Comparison of ENCODE assay signal across 8 cellular contexts in genomic region chr1:9687876-9688582, GRCh38. TPM values are rescaled to one million over a fixed set of nuclear protein-coding genes. Genes with fewer than 3 reads are reported as not detected.
DNase-seq lines count a peak whose midpoint lies in the region; ATAC-seq lines count a peak whose summit lies in the region.

No MANE protein-coding gene starts in this region.

- H3K4me1 ChIP-seq in iPS-18a (ENCODE audit: control insufficient read depth, low read depth, low read length), result peaks cover 21% of the 10 kb centered on the region

- H3K27me3 ChIP-seq in iPS-18a (ENCODE audit: control insufficient read depth, insufficient read depth, low read length), result peaks cover 36% of the 10 kb centered on the region

- no peak for ATAC-seq in activated naive CD8-positive, alpha-beta T cell treated with anti-CD3 and anti-CD28 coated beads, Interleukin-2, amount 10 ng/mL, durations not matched to agents 7 days and 5 days (ENCODE audit: low read depth)
- peak; percentile 6 for ATAC-seq in stimulated activated effector memory CD8-positive, alpha-beta T cell treated with anti-CD3 and anti-CD28 coated beads, Interleukin-12 subunit alpha, Interleukin-12 subunit beta, amount 100 ng/mL, for 72 hours
- ATAC-seq in HG03342 (IDR thresholded peaks at IDR 0.05; ENCODE audit: unreplicated experiment) (no peak), GM21786 (IDR thresholded peaks at IDR 0.05; ENCODE audit: unreplicated experiment) (no peak), GM19035 (IDR thresholded peaks at IDR 0.05; ENCODE audit: unreplicated experiment) (no peak)

- DNase-seq in EL, result peak; percentile 54
- DNase-seq in activated naive CD8-positive, alpha-beta T cell treated with anti-CD3 and anti-CD28 coated beads, Interleukin-2, amount 10 ng/mL, durations not matched to agents 7 days and 5 days, result peak; percentile 58
- no peak for DNase-seq in stimulated activated effector memory CD8-positive, alpha-beta T cell treated with anti-CD3 and anti-CD28 coated beads, Interleukin-12 subunit alpha, Interleukin-12 subunit beta, amount 100 ng/mL, for 72 hours (ENCODE audit: low spot score in 2 of 2)

- peak overlapping the region; percentile 83 for H3K4me3 ChIP-seq in iPS-18a (ENCODE audit: low read length)

- H3K36me3 Mint-ChIP-seq in IgD-negative memory B cell, result peaks cover 2% of the 10 kb centered on the region
- peaks cover 27% of the 10 kb centered on the region for H3K36me3 Mint-ChIP-seq in activated naive CD8-positive, alpha-beta T cell treated with anti-CD3 and anti-CD28 coated beads, Interleukin-2, amount 10 ng/mL, durations not matched to agents 7 days and 5 days
- peaks cover 69% of the 10 kb centered on the region for H3K36me3 Mint-ChIP-seq in stimulated activated effector memory CD8-positive, alpha-beta T cell treated with anti-CD3 and anti-CD28 coated beads, Interleukin-12 subunit alpha, Interleukin-12 subunit beta, amount 100 ng/mL, for 72 hours

- peak overlapping the region; percentile 40 to 88 (median 46) for H3K27ac Mint-ChIP-seq in IgD-negative memory B cell
- H3K27ac Mint-ChIP-seq in activated naive CD8-positive, alpha-beta T cell treated with anti-CD3 and anti-CD28 coated beads, Interleukin-2, amount 10 ng/mL, durations not matched to agents 7 days and 5 days, result peak overlapping the region; percentile 80
- peak overlapping the region; percentile 88 for H3K27ac Mint-ChIP-seq in stimulated activated effector memory CD8-positive, alpha-beta T cell treated with anti-CD3 and anti-CD28 coated beads, Interleukin-12 subunit alpha, Interleukin-12 subunit beta, amount 100 ng/mL, for 72 hours

- POLR2A ChIA-PET in activated naive CD8-positive, alpha-beta T cell treated with anti-CD3 and anti-CD28 coated beads, Interleukin-2, amount 10 ng/mL, durations not matched to agents 7 days and 5 days (lab: Charles Lee), result interaction anchor here (1.3 to 9.0 kb wide), 5 partner anchors 17 to 60 kb away, joined by 4 to 122 read pairs (median 83); partner anchors contain the start of gene PIK3CD

- H3K9me3 Mint-ChIP-seq in IgD-negative memory B cell, result no peaks in the 10 kb centered on the region
- no peaks in the 10 kb centered on the region for H3K9me3 Mint-ChIP-seq in activated naive CD8-positive, alpha-beta T cell treated with anti-CD3 and anti-CD28 coated beads, Interleukin-2, amount 10 ng/mL, durations not matched to agents 7 days and 5 days
- H3K9me3 Mint-ChIP-seq in stimulated activated effector memory CD8-positive, alpha-beta T cell treated with anti-CD3 and anti-CD28 coated beads, Interleukin-12 subunit alpha, Interleukin-12 subunit beta, amount 100 ng/mL, for 72 hours, result no peaks in the 10 kb centered on the region

- H3K27me3 Mint-ChIP-seq in IgD-negative memory B cell, result no peaks in the 10 kb centered on the region
- H3K27me3 Mint-ChIP-seq in activated naive CD8-positive, alpha-beta T cell treated with anti-CD3 and anti-CD28 coated beads, Interleukin-2, amount 10 ng/mL, durations not matched to agents 7 days and 5 days, result no peaks in the 10 kb centered on the region

- no peaks in the 10 kb centered on the region for H3K36me3 ChIP-seq in iPS-18a (ENCODE audit: control insufficient read depth, low read depth, low read length)

- no peak overlapping the region for H3K27ac ChIP-seq in iPS-18a (ENCODE audit: low read length)

- peaks cover 47 to 54% (median 51%) of the 10 kb centered on the region in 3 donors for H3K4me1 Mint-ChIP-seq in IgD-negative memory B cell
- peaks cover 62% of the 10 kb centered on the region for H3K4me1 Mint-ChIP-seq in activated naive CD8-positive, alpha-beta T cell treated with anti-CD3 and anti-CD28 coated beads, Interleukin-2, amount 10 ng/mL, durations not matched to agents 7 days and 5 days
- H3K4me1 Mint-ChIP-seq in stimulated activated effector memory CD8-positive, alpha-beta T cell treated with anti-CD3 and anti-CD28 coated beads, Interleukin-12 subunit alpha, Interleukin-12 subunit beta, amount 100 ng/mL, for 72 hours, result peaks cover 73% of the 10 kb centered on the region

- peak overlapping the region; percentile 13 for H3K9ac ChIP-seq in iPS-18a (ENCODE audit: low read length)

- H3K4me3 Mint-ChIP-seq in IgD-negative memory B cell, result peak overlapping the region; percentile 81 to 93 (median 90)
- H3K4me3 Mint-ChIP-seq in activated naive CD8-positive, alpha-beta T cell treated with anti-CD3 and anti-CD28 coated beads, Interleukin-2, amount 10 ng/mL, durations not matched to agents 7 days and 5 days, result peak overlapping the region; percentile 82
- peak overlapping the region; percentile 74 for H3K4me3 Mint-ChIP-seq in stimulated activated effector memory CD8-positive, alpha-beta T cell treated with anti-CD3 and anti-CD28 coated beads, Interleukin-12 subunit alpha, Interleukin-12 subunit beta, amount 100 ng/mL, for 72 hours

- no peaks in the 10 kb centered on the region for H3K9me3 ChIP-seq in iPS-18a (ENCODE audit: control insufficient read depth, low read depth, low read length)

RNA-seq across cellular contexts. Expression of gene PIK3CD, which starts 36.5 kb away (rescaled TPM):
- polyA plus RNA-seq in IgD-negative memory B cell, result 82.6 TPM
- 100 to 1,000 TPM; 250 TPM for total RNA-seq in activated naive CD8-positive, alpha-beta T cell treated with anti-CD3 and anti-CD28 coated beads, Interleukin-2, amount 10 ng/mL, durations not matched to agents 7 days and 5 days

Comparison
In these comparisons a context has a peak if more than half of its experiments do, and no peak if none do; other contexts are left out.
1. DNase-seq: peak in EL (single experiment) and activated naive CD8-positive, alpha-beta T cell treated with anti-CD3 and anti-CD28 coated beads, Interleukin-2, amount 10 ng/mL, durations not matched to agents 7 days and 5 days (single experiment); none in stimulated activated effector memory CD8-positive, alpha-beta T cell treated with anti-CD3 and anti-CD28 coated beads, Interleukin-12 subunit alpha, Interleukin-12 subunit beta, amount 100 ng/mL, for 72 hours (0 of 2).
2. Peak in every context shown above with its lines, with median percentiles within 50 percentile points of each other: H3K27ac Mint-ChIP-seq and H3K4me3 Mint-ChIP-seq.